Comparison of ENCODE assay signal across 8 cellular contexts in the genomic region with DNA sequence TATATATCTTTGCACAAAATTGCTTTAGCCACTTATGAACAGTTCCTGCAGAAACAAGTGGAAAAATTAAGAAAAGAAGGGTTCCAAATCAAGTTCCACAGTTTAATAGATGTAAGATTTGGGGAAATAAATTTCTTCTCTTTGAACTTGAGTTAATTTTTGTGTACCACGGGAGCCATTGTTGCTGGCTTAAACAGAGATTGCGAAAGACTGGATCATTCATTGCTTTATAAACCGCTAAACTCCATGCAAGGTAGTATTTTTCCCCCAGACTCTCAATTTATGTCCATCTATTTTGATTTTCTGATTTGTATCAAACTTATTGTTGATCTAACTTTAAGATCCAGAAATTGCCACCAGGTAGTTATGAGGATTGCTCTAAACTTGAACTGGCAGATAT.
"Had no signal": no experiment of that assay in that cellular context is flagged by ENCODE, and none has a peak within 500 bp of the region (broad histone marks: within the 10 kb centered on the region; RNA-seq: fewer than 3 reads in every experiment).

No MANE protein-coding gene starts in this region.

- DNase-seq: GOT3, H9, HCEC 1CT, Kasumi-1, KG1 had no signal

- FAIRE-seq: H54, HTR-8/SVneo, K562 had no signal
